Comparison of ENCODE assay signal across 7 cellular contexts in the genomic region with DNA sequence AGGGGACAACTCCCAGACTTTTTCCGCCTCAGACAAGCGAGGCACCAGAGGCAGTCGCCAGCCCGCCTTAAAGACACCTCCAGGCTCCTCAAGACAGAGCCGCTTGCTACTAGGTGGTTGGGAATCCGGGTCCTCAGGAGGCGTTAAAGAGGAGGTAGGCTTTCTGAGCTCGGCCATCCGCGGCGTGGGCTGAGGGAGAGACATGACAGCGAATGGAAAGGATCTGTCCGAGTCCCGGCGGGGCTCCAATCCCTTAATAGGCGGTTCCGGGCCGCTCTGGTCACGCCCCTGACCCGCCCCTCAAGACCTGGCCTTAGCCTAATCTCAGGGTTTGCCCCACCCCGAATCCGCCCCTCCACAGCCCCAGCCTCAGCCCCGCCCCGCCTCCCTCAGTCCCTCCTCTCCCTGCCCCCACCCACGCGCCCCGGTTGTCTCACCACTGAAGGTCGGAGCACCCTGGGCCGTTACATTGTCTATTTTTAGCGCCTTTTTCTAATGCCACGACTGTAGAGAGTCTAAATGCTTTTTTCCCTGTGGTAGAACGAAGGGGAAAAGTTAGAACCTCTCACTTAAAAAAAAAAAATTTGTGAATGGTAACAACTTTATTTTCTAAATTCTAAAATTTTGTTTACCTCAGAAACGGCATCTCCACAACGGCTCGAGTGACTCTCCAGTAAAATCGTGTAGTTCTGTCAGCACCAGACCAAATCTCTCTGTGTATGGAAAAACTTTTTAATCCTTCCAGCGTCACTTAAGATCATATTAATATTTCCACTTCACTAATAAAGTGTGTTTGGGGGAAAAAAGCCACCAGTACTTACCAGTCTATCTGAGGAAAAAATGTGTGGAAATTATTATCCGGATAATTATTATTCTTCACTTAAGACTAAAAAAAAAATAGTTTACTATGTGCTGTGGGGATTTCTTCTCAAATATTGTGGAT. TPM values are rescaled to one million over a fixed set of nuclear protein-coding genes. Genes with fewer than 3 reads are reported as not detected.
A peak's percentile ranks its signal among the peaks of the same experiment; 100 is the strongest.
DNase-seq lines count a peak whose midpoint lies in the region; ATAC-seq and TF ChIP-seq lines count a peak whose summit lies in the region.

A gene (minus strand): TSS at position 229 of the 943 bp plus-strand sequence. CDS start 25 bp downstream, at position 204.

- H3K27me3 ChIP-seq in SJCRH30 (no peaks in the 10 kb centered on the region; the same call in 1 of the 2 replicates), tibial artery (no peaks in the 10 kb centered on the region)

- H3K4me1 ChIP-seq in SJCRH30, result no peaks in the 10 kb centered on the region; the same call in 1 of the 2 replicates
- peaks cover 0 to 8% (median 3%) of the 10 kb centered on the region in 4 donors for H3K4me1 ChIP-seq in tibial artery

- DNase-seq in GM12865 (ENCODE audit: low read depth) (peak; percentile 87), SJCRH30 (peak; percentile 88 to 90), epithelial cell of proximal tubule (ENCODE audit: low read depth) (no peak), midbrain (lab: John Stamatoyannopoulos, UW) (peak; percentile 45), tibial artery (peak; percentile 83 to 89)

- H3K4me3 ChIP-seq in GM12865 (ENCODE audit: low read depth, low read length) (peak within 1 kb of the TSS; percentile 72), SJCRH30 (peak within 1 kb of the TSS; percentile 59), epithelial cell of proximal tubule (ENCODE audit: low read depth, low read length) (peak within 1 kb of the TSS; percentile 63), tibial artery (peak within 1 kb of the TSS; percentile 47 to 57)

- intact Hi-C loops in tibial artery (cut with DNase I; ENCODE audit: low total_unique reads), result no loop called here

- no peak for TF ChIP-seq CTCF in GM12865 (IDR thresholded peaks at IDR 0.05; ENCODE audit: insufficient read depth, low read depth, low read length, missing control alignments)
- TF ChIP-seq CTCF in epithelial cell of proximal tubule (conservative IDR thresholded peaks at IDR 0.05; ENCODE audit: low read depth, low read length), result no peak
- no peak for TF ChIP-seq CTCF in tibial artery (IDR thresholded peaks at IDR 0.05)

- H3K36me3 ChIP-seq in SJCRH30, result no peaks in the 10 kb centered on the region
- H3K36me3 ChIP-seq in tibial artery, result no peaks in the 10 kb centered on the region

- ATAC-seq in GM21447 (IDR thresholded peaks at IDR 0.05; ENCODE audit: unreplicated experiment) (peak; percentile 92), HG03575 (IDR thresholded peaks at IDR 0.05; ENCODE audit: extremely low read depth, insufficient number of reproducible peaks, low FRiP score, unreplicated experiment) (peak; percentile 49)

- H3K9me3 ChIP-seq in SJCRH30 (replicated peaks) (no peaks in the 10 kb centered on the region), tibial artery (no peaks in the 10 kb centered on the region)

- H3K27ac ChIP-seq in SJCRH30 (peak within 1 kb of the TSS; percentile 38; the same call in 1 of the 2 replicates), tibial artery (peak within 1 kb of the TSS; percentile 70 to 79)

RNA-seq across cellular contexts. Expression of the gene that starts here (rescaled TPM):
- total RNA-seq in SJCRH30 (2014; rRNA removed; shearing (Covaris generic)), result 0.02 TPM in 1 of 2 replicates, not detected in the other
- not detected in 2 replicates for total RNA-seq in epithelial cell of proximal tubule

Comparison
In these comparisons a context has a peak if more than half of its experiments do, and no peak if none do; other contexts are left out.
1. Peak in DNase-seq, H3K4me3 ChIP-seq and H3K27ac ChIP-seq in SJCRH30; RNA of the gene not detected or under 1 TPM.